27 cellular contexts compared by ENCODE assay signal in genomic region chr5:138720840-138721239, GRCh38.
"Had no signal": no experiment of that assay in that cellular context is flagged by ENCODE, and none has a peak within 500 bp of the region (broad histone marks: within the 10 kb centered on the region; RNA-seq: fewer than 3 reads in every experiment).

No MANE protein-coding gene starts in this region.

- H3K4me1 ChIP-seq: uterus had no signal

- H3K4me2 ChIP-seq: neural progenitor cell, smooth muscle cell had no signal

- DNase-seq: activated CD4-positive, alpha-beta T cell treated with anti-CD3 and anti-CD28 coated beads, Interleukin-2, amount 10 ng/mL, durations not matched to agents 7 days and 5 days; activated CD4-positive, CD25-positive, alpha-beta regulatory T cell treated with anti-CD3 and anti-CD28 coated beads, Interleukin-2, amount 50 U/mL, for 72 hours; activated CD8-positive, alpha-beta memory T cell treated with anti-CD3 and anti-CD28 coated beads, Interleukin-2, amount 10 ng/mL, durations not matched to agents 7 days and 5 days; activated CD8-positive, alpha-beta T cell treated with anti-CD3 and anti-CD28 coated beads for 36 hours; activated gamma-delta T cell; activated naive CD4-positive, alpha-beta T cell treated with anti-CD3 and anti-CD28 coated beads, Interleukin-2, amount 50 U/mL, for 16 hours; activated naive CD8-positive, alpha-beta T cell treated with anti-CD3 and anti-CD28 coated beads, Interleukin-2, amount 50 U/mL, for 24 hours; activated T-cell treated with anti-CD3 and anti-CD28 coated beads for 4 hours; anterior cingulate cortex; body of pancreas; cortex of kidney; endodermal cell; esophagus squamous epithelium; gastrocnemius medialis; hypothalamus; left ventricle myocardium superior; mammary epithelial cell; naive thymus-derived CD8-positive, alpha-beta T cell; sigmoid colon; stimulated activated CD4-positive, alpha-beta T cell treated with anti-CD3 and anti-CD28 coated beads, Interleukin-15, amount 100 ng/mL, for 24 hours; testis; uterus had no signal

- H3K9ac ChIP-seq: neural progenitor cell had no signal

- H3K36me3 ChIP-seq: cardiac muscle cell, esophagus squamous epithelium, gastrocnemius medialis, neural progenitor cell, sigmoid colon, uterus had no signal

- H3K27me3 ChIP-seq: body of pancreas, cardiac muscle cell, esophagus squamous epithelium, gastrocnemius medialis, neural progenitor cell, sigmoid colon, testis, uterus had no signal

- H3K4me3 ChIP-seq: body of pancreas, cardiac muscle cell, esophagus squamous epithelium, gastrocnemius medialis, neural progenitor cell, sigmoid colon, smooth muscle cell, testis, uterus had no signal

- H3K9me3 ChIP-seq: body of pancreas, esophagus squamous epithelium, gastrocnemius medialis, sigmoid colon, testis, uterus had no signal

- ATAC-seq: activated CD8-positive, alpha-beta memory T cell treated with anti-CD3 and anti-CD28 coated beads, Interleukin-2, amount 10 ng/mL, durations not matched to agents 7 days and 5 days; activated CD8-positive, alpha-beta T cell treated with anti-CD3 and anti-CD28 coated beads for 36 hours; activated naive CD8-positive, alpha-beta T cell treated with anti-CD3 and anti-CD28 coated beads, Interleukin-2, amount 50 U/mL, for 24 hours; body of pancreas; gastrocnemius medialis; left ventricle myocardium superior; naive thymus-derived CD8-positive, alpha-beta T cell; stimulated activated memory B cell treated with anti-CD40 and anti-IgM and Interleukin-4, amounts not matched to agents 10 μg/mL and 1 μg/mL and 100 μg/mL, for 72 hours had no signal

- H3K27ac ChIP-seq: body of pancreas, cardiac muscle cell, esophagus squamous epithelium, gastrocnemius medialis, neural progenitor cell, sigmoid colon, testis, uterus, VCaP had no signal
